24 cellular contexts compared by ENCODE assay signal in genomic region chr22:50376064-50376747, GRCh38. TPM values are rescaled to one million over a fixed set of nuclear protein-coding genes. Genes with fewer than 3 reads are reported as not detected.
DNase-seq lines count a peak whose midpoint lies in the region; ATAC-seq, FAIRE-seq and TF ChIP-seq lines count a peak whose summit lies in the region.
"Had no signal": no experiment of that assay in that cellular context is flagged by ENCODE, and none has a peak within 500 bp of the region (broad histone marks: within the 10 kb centered on the region; RNA-seq: fewer than 3 reads in every experiment).

No MANE protein-coding gene starts in this region.

- H3K4me1 Mint-ChIP-seq in activated CD8-positive, alpha-beta memory T cell treated with anti-CD3 and anti-CD28 coated beads, Interleukin-2, amount 10 ng/mL, durations not matched to agents 7 days and 5 days, result peaks cover 29% of the 10 kb centered on the region
- H3K4me1 Mint-ChIP-seq in stimulated activated memory B cell treated with anti-CD40 and anti-IgM and Interleukin-4, amounts not matched to agents 10 μg/mL and 1 μg/mL and 100 μg/mL, for 72 hours, result peaks cover 8% of the 10 kb centered on the region
- H3K4me1 Mint-ChIP-seq: nephron progenitor cell had no signal

- H2AFZ ChIP-seq in PC-3 (ENCODE audit: low read length), result no peak overlapping the region
- H2AFZ ChIP-seq in endothelial cell of umbilical vein (ENCODE audit: low read depth, low read length), result no peak overlapping the region

- TF ChIP-seq POLR2A in endothelial cell of umbilical vein (IDR thresholded peaks at IDR 0.05; ENCODE audit: low read depth, low read length) (no peak), transverse colon (IDR thresholded peaks at IDR 0.05) (no peak)

- FAIRE-seq in endothelial cell of umbilical vein (lab: Jason Lieb, UNC), result peak; percentile 66
- FAIRE-seq: A549, urothelium cell line had no signal

- H3K4me3 ChIP-seq in PC-3 (ENCODE audit: low read length) (no peak overlapping the region), endothelial cell of umbilical vein (replicated peaks in 1 of 3; ENCODE audit: insufficient read depth in 1 of 3, low read depth in 1 of 3, low read length in 3 of 3) (no peak overlapping the region), transverse colon (no peak overlapping the region)
- H3K4me3 ChIP-seq: A549, lung, MG63, stomach had no signal

- no peaks in the 10 kb centered on the region for H3K4me1 ChIP-seq in PC-3 (ENCODE audit: insufficient read depth, low read length)
- no peaks in the 10 kb centered on the region for H3K4me1 ChIP-seq in endothelial cell of umbilical vein (ENCODE audit: control insufficient read depth, extremely low read depth, insufficient read depth, low read length)
- no peaks in the 10 kb centered on the region for H3K4me1 ChIP-seq in transverse colon
- H3K4me1 ChIP-seq: A549, stomach had no signal

- H3K27ac Mint-ChIP-seq in activated CD8-positive, alpha-beta memory T cell treated with anti-CD3 and anti-CD28 coated beads, Interleukin-2, amount 10 ng/mL, durations not matched to agents 7 days and 5 days, result peak overlapping the region; percentile 70
- peak overlapping the region; percentile 60 for H3K27ac Mint-ChIP-seq in stimulated activated memory B cell treated with anti-CD40 and anti-IgM and Interleukin-4, amounts not matched to agents 10 μg/mL and 1 μg/mL and 100 μg/mL, for 72 hours
- H3K27ac Mint-ChIP-seq: nephron progenitor cell had no signal

- H3K9ac ChIP-seq in PC-3 (ENCODE audit: low read length), result no peak overlapping the region
- H3K9ac ChIP-seq in endothelial cell of umbilical vein (replicated peaks; ENCODE audit: extremely low read depth, insufficient read depth, low read length), result no peak overlapping the region

- no peaks in the 10 kb centered on the region for H3K27me3 ChIP-seq in PC-3 (ENCODE audit: low read length)
- H3K27me3 ChIP-seq in endothelial cell of umbilical vein (ENCODE audit: control insufficient read depth in 2 of 2, insufficient read depth in 2 of 2, low read length in 2 of 2), result no peaks in the 10 kb centered on the region
- H3K27me3 ChIP-seq in transverse colon, result no peaks in the 10 kb centered on the region
- H3K27me3 ChIP-seq: MG63, stomach had no signal

- H3K79me2 ChIP-seq in PC-3 (ENCODE audit: low read length) (0 out of 2 replicates have a peak, but pooled peaks cover 3% of the 10 kb centered on the region), endothelial cell of umbilical vein (ENCODE audit: control insufficient read depth, insufficient read depth, low read length) (no peaks in the 10 kb centered on the region)

- ATAC-seq in activated CD8-positive, alpha-beta memory T cell treated with anti-CD3 and anti-CD28 coated beads, Interleukin-2, amount 10 ng/mL, durations not matched to agents 7 days and 5 days, result peak; percentile 49
- ATAC-seq in PC-3, result peak; percentile 24; the same call in 1 of the 2 replicates
- peak; percentile 36 for ATAC-seq in stimulated activated memory B cell treated with anti-CD40 and anti-IgM and Interleukin-4, amounts not matched to agents 10 μg/mL and 1 μg/mL and 100 μg/mL, for 72 hours
- ATAC-seq in GM21723 (IDR thresholded peaks at IDR 0.05; ENCODE audit: unreplicated experiment), result no peak
- ATAC-seq: A549 had no signal

- CTCF ChIA-PET in activated CD8-positive, alpha-beta memory T cell treated with anti-CD3 and anti-CD28 coated beads, Interleukin-2, amount 10 ng/mL, durations not matched to agents 7 days and 5 days (lab: Charles Lee), result interaction anchor here (1.1 to 2.1 kb wide), 2 partner anchors 14 to 24 kb away, joined by 3 to 9 read pairs; no protein-coding TSS in a partner anchor
- CTCF ChIA-PET in PC-3 (lab: Charles Lee) (no interaction called here), endothelial cell of umbilical vein (lab: Charles Lee) (interaction anchor here (1.0 kb wide), 1 partner anchor 10 kb away, joined by 4 read pairs; no protein-coding TSS in a partner anchor)

- BruUV-seq in PC-3 (replicated peaks; lab: Mats Ljungman, UMichigan) (no TSS peak), endothelial cell of umbilical vein (replicated peaks; lab: Mats Ljungman, UMichigan) (no TSS peak)

- intact Hi-C loops in PC-3 (cut with micrococcal nuclease) (no loop called here), endothelial cell of umbilical vein (cut with micrococcal nuclease) (no loop called here), transverse colon (cut with DNase I; ENCODE audit: low total_unique reads) (no loop called here)

- no peak for TF ChIP-seq EP300 in transverse colon (IDR thresholded peaks at IDR 0.05; ENCODE audit: low read depth)

- peaks cover 51% of the 10 kb centered on the region for H3K36me3 Mint-ChIP-seq in activated CD8-positive, alpha-beta memory T cell treated with anti-CD3 and anti-CD28 coated beads, Interleukin-2, amount 10 ng/mL, durations not matched to agents 7 days and 5 days
- peaks cover 26% of the 10 kb centered on the region for H3K36me3 Mint-ChIP-seq in stimulated activated memory B cell treated with anti-CD40 and anti-IgM and Interleukin-4, amounts not matched to agents 10 μg/mL and 1 μg/mL and 100 μg/mL, for 72 hours

- 68 to 88% methylated on average over 4 to 8 of the region's 8 CpGs for WGBS in transverse colon (ENCODE audit: low coverage in 1 of 2), 2 donors

- no peaks in the 10 kb centered on the region for H3K9me1 ChIP-seq in endothelial cell of umbilical vein (replicated peaks; ENCODE audit: control insufficient read depth, extremely low read depth, insufficient read depth, low read length)

- H4K20me1 ChIP-seq in PC-3 (ENCODE audit: low read length), result no peaks in the 10 kb centered on the region
- H4K20me1 ChIP-seq in endothelial cell of umbilical vein (replicated peaks; ENCODE audit: control insufficient read depth, extremely low read depth, insufficient read depth, low read length), result no peaks in the 10 kb centered on the region

- peaks cover 7% of the 10 kb centered on the region; the same call in 1 of the 2 replicates for H3K36me3 ChIP-seq in PC-3 (ENCODE audit: low read depth, low read length)
- peaks cover 6 to 9% of the 10 kb centered on the region in 2 experiments for H3K36me3 ChIP-seq in endothelial cell of umbilical vein (ENCODE audit: control insufficient read depth in 2 of 2, extremely low read depth in 1 of 2, insufficient read depth in 2 of 2, low read length in 2 of 2)
- peaks cover 0 to 31% (median 14%) of the 10 kb centered on the region in 4 donors for H3K36me3 ChIP-seq in transverse colon

- no peaks in the 10 kb centered on the region for H3K27me3 Mint-ChIP-seq in activated CD8-positive, alpha-beta memory T cell treated with anti-CD3 and anti-CD28 coated beads, Interleukin-2, amount 10 ng/mL, durations not matched to agents 7 days and 5 days
- H3K27me3 Mint-ChIP-seq in stimulated activated memory B cell treated with anti-CD40 and anti-IgM and Interleukin-4, amounts not matched to agents 10 μg/mL and 1 μg/mL and 100 μg/mL, for 72 hours, result no peaks in the 10 kb centered on the region
- H3K27me3 Mint-ChIP-seq: CD4-positive, CD25-positive, alpha-beta regulatory T cell had no signal

- H3K9me2 ChIP-seq in PC-3 (replicated peaks; ENCODE audit: low read length), result no peaks in the 10 kb centered on the region

- POLR2A ChIA-PET in PC-3 (lab: Charles Lee; ENCODE audit: unreplicated experiment) (no interaction called here), endothelial cell of umbilical vein (lab: Charles Lee) (no interaction called here)

- H3F3A ChIP-seq in PC-3 (ENCODE audit: low read length, unreplicated experiment), result no peaks in the 10 kb centered on the region

- H3K9me3 ChIP-seq in PC-3 (ENCODE audit: low read length), result no peaks in the 10 kb centered on the region
- H3K9me3 ChIP-seq in endothelial cell of umbilical vein (replicated peaks; ENCODE audit: control insufficient read depth, insufficient read depth, low read length), result no peaks in the 10 kb centered on the region
- no peaks in the 10 kb centered on the region for H3K9me3 ChIP-seq in transverse colon
- H3K9me3 ChIP-seq: stomach had no signal

- H3K9me3 Mint-ChIP-seq in activated CD8-positive, alpha-beta memory T cell treated with anti-CD3 and anti-CD28 coated beads, Interleukin-2, amount 10 ng/mL, durations not matched to agents 7 days and 5 days (ENCODE audit: low read depth), result no peaks in the 10 kb centered on the region
- no peaks in the 10 kb centered on the region for H3K9me3 Mint-ChIP-seq in stimulated activated memory B cell treated with anti-CD40 and anti-IgM and Interleukin-4, amounts not matched to agents 10 μg/mL and 1 μg/mL and 100 μg/mL, for 72 hours
- H3K9me3 Mint-ChIP-seq: CD4-positive, CD25-positive, alpha-beta regulatory T cell; immature natural killer cell had no signal

- H3K4me3 Mint-ChIP-seq in activated CD8-positive, alpha-beta memory T cell treated with anti-CD3 and anti-CD28 coated beads, Interleukin-2, amount 10 ng/mL, durations not matched to agents 7 days and 5 days, result no peak overlapping the region
- H3K4me3 Mint-ChIP-seq in stimulated activated memory B cell treated with anti-CD40 and anti-IgM and Interleukin-4, amounts not matched to agents 10 μg/mL and 1 μg/mL and 100 μg/mL, for 72 hours, result no peak overlapping the region
- H3K4me3 Mint-ChIP-seq: CD4-positive, CD25-positive, alpha-beta regulatory T cell; immature natural killer cell; nephron progenitor cell had no signal

- H3K4me2 ChIP-seq in PC-3 (ENCODE audit: low read length) (no peak overlapping the region), endothelial cell of umbilical vein (ENCODE audit: insufficient read depth, low read length) (no peak overlapping the region)
- H3K4me2 ChIP-seq: A549 had no signal

- dilution Hi-C loops in endothelial cell of umbilical vein (cut with MboI; ENCODE audit: extremely low pct_ligation_motif_present, low sequenced_read_pairs), result no loop called here

- H3K27ac ChIP-seq in PC-3 (ENCODE audit: low read length) (no peak overlapping the region), endothelial cell of umbilical vein (ENCODE audit: insufficient read depth, low read depth, low read length) (no peak overlapping the region), transverse colon (no peak overlapping the region)
- H3K27ac ChIP-seq: A549, stomach, WERI-Rb-1 had no signal

- no peak for TF ChIP-seq CTCF in PC-3 (conservative IDR thresholded peaks at IDR 0.05; ENCODE audit: low read depth, low read length)
- TF ChIP-seq CTCF in endothelial cell of umbilical vein (IDR thresholded peaks at IDR 0.05; ENCODE audit: extremely low read depth in 1 of 2, insufficient read depth in 1 of 2, low read depth in 1 of 2, low read length in 2 of 2), result no peak
- TF ChIP-seq CTCF in transverse colon (IDR thresholded peaks at IDR 0.05), result no peak

- in situ Hi-C loops in transverse colon (cut with MboI; ENCODE audit: low pct_ligation_motif_present in 1 of 4, low pct_unique_long_range_greater_than_20kb in 1 of 4, low sequenced_read_pairs in 3 of 4), result no loop called here

- no peak for DNase-seq in activated CD8-positive, alpha-beta memory T cell treated with anti-CD3 and anti-CD28 coated beads, Interleukin-2, amount 10 ng/mL, durations not matched to agents 7 days and 5 days
- no peak for DNase-seq in activated CD8-positive, alpha-beta memory T cell treated with anti-CD3 and anti-CD28 coated beads, Interleukin-2, amount 50 U/mL, for 4 hours
- peak; percentile 3 for DNase-seq in PC-3
- DNase-seq in endothelial cell of umbilical vein (ENCODE audit: low read depth, low spot score), result no peak
- DNase-seq in mesenteric fat pad (ENCODE audit: low spot score), result no peak
- no peak for DNase-seq in transverse colon
- DNase-seq: activated CD8-positive, alpha-beta memory T cell treated with anti-CD3 and anti-CD28 coated beads, Interleukin-2, amount 50 U/mL, for 48 hours; amniotic stem cell; caudate nucleus; DND-41; immature natural killer cell; MG63; NCI-H1694 treated with DMSO at 0.1 percent for 48 hours; NCI-H446 treated with DMSO at 0.1 percent for 48 hours; nephron progenitor cell; stomach; SW 1271; WERI-Rb-1 had no signal

RNA-seq across cellular contexts. Expression of gene PPP6R2, which starts 33.1 kb away (rescaled TPM):
- 10 to 100 TPM; 78.7 to 98.0 TPM for total RNA-seq in activated CD8-positive, alpha-beta memory T cell treated with anti-CD3 and anti-CD28 coated beads, Interleukin-2, amount 10 ng/mL, durations not matched to agents 7 days and 5 days
- total RNA-seq in PC-3 (2014; rRNA removed) (46.2 and 54.0 TPM in 2 replicates), endothelial cell of umbilical vein (46.4 and 54.6 TPM in 2 replicates), mesenteric fat pad (45.3 TPM), transverse colon (100 to 1,000 TPM in 1 of 4 donors, 10 to 100 TPM in 3; 62.1 to 151 (median 77.8) TPM)
- polyA plus RNA-seq in endothelial cell of umbilical vein, result 38.6 and 41.2 TPM in 2 replicates
- polyA plus RNA-seq in endothelial cell of umbilical vein (2011; cell fraction: cytosol; rRNA removed), result 29.4 and 36.5 TPM in 2 replicates
- polyA plus RNA-seq in endothelial cell of umbilical vein (2011; cell fraction: nucleus; rRNA removed), result 135 and 137 TPM in 2 replicates
- polyA plus RNA-seq in endothelial cell of umbilical vein (2012), result 27.9 and 28.3 TPM in 2 replicates
- polyA minus RNA-seq in endothelial cell of umbilical vein, result 45.8 and 51.7 TPM in 2 replicates
- 10.1 TPM for polyA minus RNA-seq in endothelial cell of umbilical vein (2011; cell fraction: cytosol; rRNA and poly(A)+ RNA removed)
- polyA minus RNA-seq in endothelial cell of umbilical vein (2011; cell fraction: nucleus; rRNA and poly(A)+ RNA removed), result 34.2 and 57.9 TPM in 2 replicates

RNA-seq across cellular contexts. Expression of gene DENND6B, which starts 49.4 kb away (rescaled TPM):
- total RNA-seq in activated CD8-positive, alpha-beta memory T cell treated with anti-CD3 and anti-CD28 coated beads, Interleukin-2, amount 10 ng/mL, durations not matched to agents 7 days and 5 days, result 1 to 10 TPM; 5.7 to 8.8 TPM
- total RNA-seq in PC-3 (2014; rRNA removed), result 1.1 and 1.7 TPM in 2 replicates
- 2.9 and 5.9 TPM in 2 replicates for total RNA-seq in endothelial cell of umbilical vein
- polyA plus RNA-seq in endothelial cell of umbilical vein, result 4.1 and 6.5 TPM in 2 replicates
- 1.4 and 2.5 TPM in 2 replicates for polyA plus RNA-seq in endothelial cell of umbilical vein (2011; cell fraction: cytosol; rRNA removed)
- polyA plus RNA-seq in endothelial cell of umbilical vein (2011; cell fraction: nucleus; rRNA removed), result 12.9 and 20.9 TPM in 2 replicates
- polyA plus RNA-seq in endothelial cell of umbilical vein (2012), result 1.6 and 2.6 TPM in 2 replicates
- 1.7 and 2.1 TPM in 2 replicates for polyA minus RNA-seq in endothelial cell of umbilical vein
- 0.51 TPM for polyA minus RNA-seq in endothelial cell of umbilical vein (2011; cell fraction: cytosol; rRNA and poly(A)+ RNA removed)
- polyA minus RNA-seq in endothelial cell of umbilical vein (2011; cell fraction: nucleus; rRNA and poly(A)+ RNA removed), result 1.4 and 3.3 TPM in 2 replicates
- total RNA-seq in mesenteric fat pad, result 2.2 TPM
- 10 to 100 TPM in 2 of 4 donors, 1 to 10 TPM in 2; 3.2 to 22.7 (median 8.3) TPM for total RNA-seq in transverse colon
